22 cellular contexts compared by ENCODE assay signal in genomic region chr1:101299710-101300109, GRCh38.
A peak's percentile ranks its signal among the peaks of the same experiment; 100 is the strongest.
DNase-seq lines count a peak whose midpoint lies in the region; ATAC-seq, FAIRE-seq and TF ChIP-seq lines count a peak whose summit lies in the region.
"Had no signal": no experiment of that assay in that cellular context is flagged by ENCODE, and none has a peak within 500 bp of the region (broad histone marks: within the 10 kb centered on the region; RNA-seq: fewer than 3 reads in every experiment).

No MANE protein-coding gene starts in this region.

- H3K36me3 ChIP-seq in HEK293 (ENCODE audit: control insufficient read depth in 2 of 2, insufficient read depth in 1 of 2, low read length in 2 of 2) (no peaks in the 10 kb centered on the region), Loucy (ENCODE audit: insufficient read depth, low read length) (no peaks in the 10 kb centered on the region)
- H3K36me3 ChIP-seq: BE2C had no signal

- TF ChIP-seq CTCF in HEK293 (tag by site-specific recombination; IDR thresholded peaks at IDR 0.05): no peak
- TF ChIP-seq CTCF in Loucy (conservative IDR thresholded peaks at IDR 0.05; ENCODE audit: low read length): no peak

- ATAC-seq in activated T-helper 17 cell treated with anti-CD3 and anti-CD28 coated beads, Interleukin-2, amount 50 U/mL, for 72 hours (replicated peaks): no peak
- no peak for ATAC-seq in HG03025 (IDR thresholded peaks at IDR 0.05; ENCODE audit: low FRiP score, unreplicated experiment)

- no peaks in the 10 kb centered on the region for H3K9me3 Mint-ChIP-seq in activated T-helper 17 cell treated with anti-CD3 and anti-CD28 coated beads, Interleukin-2, amount 50 U/mL, for 72 hours
- H3K9me3 Mint-ChIP-seq: HFFc6 had no signal

- H3K4me1 Mint-ChIP-seq in activated T-helper 17 cell treated with anti-CD3 and anti-CD28 coated beads, Interleukin-2, amount 50 U/mL, for 72 hours: peaks cover 19% of the 10 kb centered on the region

- CTCF ChIA-PET in HEK293 (lab: Yijun Ruan, JAX): interaction anchor here (0.9 to 2.2 kb wide), 5 partner anchors 9 to 58 kb away, joined by 4 to 15 read pairs (median 4); no protein-coding TSS in a partner anchor

- no peaks in the 10 kb centered on the region for H3K27me3 Mint-ChIP-seq in activated T-helper 17 cell treated with anti-CD3 and anti-CD28 coated beads, Interleukin-2, amount 50 U/mL, for 72 hours

- H3K27ac ChIP-seq in HEK293 (ENCODE audit: extremely low read depth, low read depth, low read length): no peak overlapping the region
- H3K27ac ChIP-seq: GM23248 had no signal

- DNase-seq in NCI-H1930 (lab: John Stamatoyannopoulos, UW) (no peak), H54 (ENCODE audit: insufficient read length, low spot score) (no peak)
- DNase-seq: ACHN; BE2C; C1 segment of cervical spinal cord; Caco-2; CD4-positive, CD25-positive, alpha-beta regulatory T cell; DMS79; GDM1; GM23248; HCEC 1CT; HFFc6; IMR-90 had no signal

- H3K4me3 Mint-ChIP-seq in activated T-helper 17 cell treated with anti-CD3 and anti-CD28 coated beads, Interleukin-2, amount 50 U/mL, for 72 hours: no peak overlapping the region
- H3K4me3 Mint-ChIP-seq: HFFc6 had no signal

- no peaks in the 10 kb centered on the region for H3K27me3 ChIP-seq in Loucy (ENCODE audit: insufficient read depth, low read length, poor library complexity, severe bottlenecking)
- H3K27me3 ChIP-seq: BE2C had no signal

- no peaks in the 10 kb centered on the region for H3K9me2 ChIP-seq in Loucy (replicated peaks; ENCODE audit: low read depth, low read length)

- no peaks in the 10 kb centered on the region for H3K4me1 ChIP-seq in HEK293 (ENCODE audit: control insufficient read depth, insufficient read depth, low read length)
- H3K4me1 ChIP-seq in Loucy (ENCODE audit: insufficient read depth, low read length, poor library complexity, severe bottlenecking): peaks cover 50% of the 10 kb centered on the region
- H3K4me1 ChIP-seq: Caco-2 had no signal

- POLR2A ChIA-PET in HEK293 (lab: Yijun Ruan, JAX): no interaction called here

- H3K36me3 Mint-ChIP-seq in activated T-helper 17 cell treated with anti-CD3 and anti-CD28 coated beads, Interleukin-2, amount 50 U/mL, for 72 hours (ENCODE audit: low read depth): no peaks in the 10 kb centered on the region

- peak overlapping the region; percentile 12 for H3K27ac Mint-ChIP-seq in activated T-helper 17 cell treated with anti-CD3 and anti-CD28 coated beads, Interleukin-2, amount 50 U/mL, for 72 hours
- H3K27ac Mint-ChIP-seq: HFFc6 had no signal

- H3K4me2 ChIP-seq in Loucy (ENCODE audit: low read depth, low read length, poor library complexity, severe bottlenecking): peak overlapping the region; percentile 61

- H3K9me3 ChIP-seq in HEK293 (ENCODE audit: control insufficient read depth, insufficient read depth, low read depth, low read length): no peaks in the 10 kb centered on the region
- no peaks in the 10 kb centered on the region for H3K9me3 ChIP-seq in Loucy (ENCODE audit: insufficient read depth, low read depth, low read length)
- H3K9me3 ChIP-seq: BE2C, Caco-2 had no signal

- H3K9ac ChIP-seq in Loucy (ENCODE audit: low read depth, low read length, poor library complexity, severe bottlenecking): no peak overlapping the region
- H3K9ac ChIP-seq: GM23248 had no signal

- no peak for FAIRE-seq in H54 (lab: Jason Lieb, UNC)
- FAIRE-seq: A204.1, D721Med, GM12892, GM18507, HTR-8/SVneo had no signal

- no peak overlapping the region for H2AFZ ChIP-seq in Loucy (ENCODE audit: low read length)
- H2AFZ ChIP-seq: GM23248 had no signal

- no peaks in the 10 kb centered on the region for H3K79me2 ChIP-seq in Loucy (ENCODE audit: insufficient read depth, low read length)

- no peak overlapping the region for H3K4me3 ChIP-seq in HEK293 (ENCODE audit: low read depth, low read length)
- H3K4me3 ChIP-seq in Loucy (ENCODE audit: low read length, poor library complexity, severe bottlenecking): peak overlapping the region; percentile 41
- H3K4me3 ChIP-seq: GM23248 had no signal

- no peaks in the 10 kb centered on the region for H4K20me1 ChIP-seq in Loucy (ENCODE audit: insufficient read depth, low read length, poor library complexity, severe bottlenecking)

- no peak for TF ChIP-seq POLR2A in H54 (IDR thresholded peaks at IDR 0.05; ENCODE audit: low read depth, low read length)

- peaks cover 9% of the 10 kb centered on the region for H3F3A ChIP-seq in Loucy (ENCODE audit: low read depth)

TF ChIP-seq in HEK293, 187 proteins besides CTCF, POLR2A, EP300 and RAD21:
- TF ChIP-seq ZNF785 (tag by site-specific recombination; IDR thresholded peaks at IDR 0.05): no peak
- TF ChIP-seq ZNF777 (tag by site-specific recombination; IDR thresholded peaks at IDR 0.05; ENCODE audit: borderline replicate concordance): no peak
- TF ChIP-seq ZNF341 (tag by site-specific recombination; IDR thresholded peaks at IDR 0.05; ENCODE audit: low read depth): no peak
- peak; percentile 73; the same call in 1 of the 2 replicates for TF ChIP-seq REST (tag by site-specific recombination; IDR thresholded peaks at IDR 0.05)
